12 cellular contexts compared by ENCODE assay signal in genomic region chr9:68342265-68343025, GRCh38. TPM values are rescaled to one million over a fixed set of nuclear protein-coding genes. Genes with fewer than 3 reads are reported as not detected.
DNase-seq lines count a peak whose midpoint lies in the region; ATAC-seq and TF ChIP-seq lines count a peak whose summit lies in the region.
"Not testable (repeated sequence)": the region's sequence is repeated elsewhere in the genome, so short reads cannot be mapped to it uniquely, and the experiment has no call there.
"Had no signal": no experiment of that assay in that cellular context is flagged by ENCODE, and none has a peak within 500 bp of the region (broad histone marks: within the 10 kb centered on the region; RNA-seq: fewer than 3 reads in every experiment).

No MANE protein-coding gene starts in this region.

- H4K91ac ChIP-seq in H9 (ENCODE audit: insufficient read length, low read depth, low read length) = not testable (repeated sequence)

- not testable (repeated sequence) for H3K79me1 ChIP-seq in H9 (ENCODE audit: insufficient read depth, low read depth, low read length, poor library complexity, severe bottlenecking)

- H3K9me3 Mint-ChIP-seq in CD14-positive monocyte; H9; activated naive CD8-positive, alpha-beta T cell treated with anti-CD3 and anti-CD28 coated beads, Interleukin-2, amount 10 ng/mL, durations not matched to agents 7 days and 5 days; osteocyte (ENCODE audit: unreplicated experiment): not testable (repeated sequence)

- H3K4me3 ChIP-seq in OCI-LY7 (ENCODE audit: low read depth, low read length, poor library complexity, severe bottlenecking) = not testable (repeated sequence)

- no CpG with 5 or more reads among the region's 10 CpGs for WGBS in H9 (ENCODE audit: extremely low coverage, insufficient read length, low lambda C conversion rate)

- not testable (repeated sequence) for H2BK12ac ChIP-seq in H9 (ENCODE audit: insufficient read length, low read depth, low read length)

- not testable (repeated sequence) for H3K27ac ChIP-seq in H9 (ENCODE audit: insufficient read length, low read depth, low read length); OCI-LY7 (ENCODE audit: low read depth, low read length, poor library complexity, severe bottlenecking)

- not testable (repeated sequence) for H3K18ac ChIP-seq in H9 (ENCODE audit: insufficient read length, low read depth, low read length)

- POLR2A ChIA-PET in OCI-LY7 (lab: Charles Lee) = interaction anchor here (0.6 kb wide), 1 partner anchor 437 kb away, joined by 3 read pairs; no protein-coding TSS in a partner anchor
- POLR2A ChIA-PET in activated naive CD8-positive, alpha-beta T cell treated with anti-CD3 and anti-CD28 coated beads, Interleukin-2, amount 10 ng/mL, durations not matched to agents 7 days and 5 days (lab: Charles Lee) = not testable (repeated sequence)

- TF ChIP-seq CTCF in CD14-positive monocyte (IDR thresholded peaks at IDR 0.05) (peak; percentile 32), H9 (conservative IDR thresholded peaks at IDR 0.05) (peak; percentile 38), OCI-LY7 (conservative IDR thresholded peaks at IDR 0.05; ENCODE audit: low read length) (peak; percentile 26; the same call in 1 of the 2 replicates), osteocyte (IDR thresholded peaks at IDR 0.05) (peak; percentile 26)

- H3K4me1 ChIP-seq in H9 (ENCODE audit: insufficient read depth, low read length); OCI-LY7 (ENCODE audit: insufficient read depth, low read length, poor library complexity, severe bottlenecking): not testable (repeated sequence)

- H2BK5ac ChIP-seq in H9 (ENCODE audit: insufficient read length, low read length) = not testable (repeated sequence)

- H3K36me3 ChIP-seq in OCI-LY7 (ENCODE audit: insufficient read depth, low read length) = not testable (repeated sequence)

- not testable (repeated sequence) for H2BK120ac ChIP-seq in H9 (ENCODE audit: low read depth, low read length, poor library complexity, severe bottlenecking)

- H3T11ph ChIP-seq in H9 (ENCODE audit: low read length) = not testable (repeated sequence)

- not testable (repeated sequence) for H3K14ac ChIP-seq in H9 (ENCODE audit: insufficient read depth, low read length)

- H4K20me1 ChIP-seq in H9 (ENCODE audit: control insufficient read depth, insufficient read depth, insufficient read length); OCI-LY7 (ENCODE audit: insufficient read depth, low read length): not testable (repeated sequence)

- not testable (repeated sequence) for H3K27me3 Mint-ChIP-seq in CD14-positive monocyte (ENCODE audit: low read depth in 3 of 3); activated naive CD8-positive, alpha-beta T cell treated with anti-CD3 and anti-CD28 coated beads, Interleukin-2, amount 10 ng/mL, durations not matched to agents 7 days and 5 days
- H3K27me3 Mint-ChIP-seq in H9 (ENCODE audit: low read depth) (peaks cover 54% of the 10 kb centered on the region), osteocyte (ENCODE audit: unreplicated experiment) (peaks cover 21% of the 10 kb centered on the region)

- not testable (repeated sequence) for H3K4ac ChIP-seq in H9 (ENCODE audit: low read depth, low read length)

- not testable (repeated sequence) for H3K9me2 ChIP-seq in OCI-LY7 (ENCODE audit: insufficient read depth, low read length)

- peak overlapping the region in 1 of 7 donors; percentile 44 for H3K27ac Mint-ChIP-seq in CD14-positive monocyte
- not testable (repeated sequence) for H3K27ac Mint-ChIP-seq in H9; activated naive CD8-positive, alpha-beta T cell treated with anti-CD3 and anti-CD28 coated beads, Interleukin-2, amount 10 ng/mL, durations not matched to agents 7 days and 5 days; osteocyte (ENCODE audit: unreplicated experiment)

- not testable (repeated sequence) for H3K56ac ChIP-seq in H9 (ENCODE audit: insufficient read length, low read depth, low read length)

- not testable (repeated sequence) for H4K8ac ChIP-seq in H9 (replicated peaks; ENCODE audit: insufficient read length, low read depth, low read length)

- not testable (repeated sequence) for H3K4me2 ChIP-seq in H9 (ENCODE audit: insufficient read depth, insufficient read length, low read length); OCI-LY7 (ENCODE audit: low read length)

- not testable (repeated sequence) for H3K79me2 ChIP-seq in H9 (ENCODE audit: insufficient read depth, low read length); OCI-LY7 (ENCODE audit: insufficient read depth, low read depth, low read length)

- not testable (repeated sequence) for H2AFZ ChIP-seq in H9 (ENCODE audit: low read length); OCI-LY7 (ENCODE audit: low read length)

- H2BK20ac ChIP-seq in H9 (ENCODE audit: low read depth, low read length, poor library complexity, severe bottlenecking) = not testable (repeated sequence)

- H3K23ac ChIP-seq in H9 (ENCODE audit: insufficient read length, low read depth, low read length) = not testable (repeated sequence)

- DNase-seq in CD14-positive monocyte (ENCODE audit: low spot score); H9; OCI-LY7 (ENCODE audit: low spot score); activated naive CD8-positive, alpha-beta T cell treated with anti-CD3 and anti-CD28 coated beads, Interleukin-2, amount 10 ng/mL, durations not matched to agents 7 days and 5 days; left ventricle myocardium superior; osteocyte (ENCODE audit: extremely low spot score, unreplicated experiment): not testable (repeated sequence)

- not testable (repeated sequence) for H3K9ac ChIP-seq in H9 (ENCODE audit: extremely low read depth, insufficient read length, low read length)

- H3K4me1 Mint-ChIP-seq in CD14-positive monocyte; H9; activated naive CD8-positive, alpha-beta T cell treated with anti-CD3 and anti-CD28 coated beads, Interleukin-2, amount 10 ng/mL, durations not matched to agents 7 days and 5 days; osteocyte (ENCODE audit: unreplicated experiment): not testable (repeated sequence)

- CTCF ChIA-PET in OCI-LY7 (lab: Charles Lee; ENCODE audit: unreplicated experiment) = not testable (repeated sequence)

- H4K5ac ChIP-seq in H9 (ENCODE audit: insufficient read length, low read depth, low read length) = not testable (repeated sequence)

- H2BK15ac ChIP-seq in H9 (ENCODE audit: low read depth, low read length) = not testable (repeated sequence)

- not testable (repeated sequence) for H3K4me3 Mint-ChIP-seq in CD14-positive monocyte; H9; activated naive CD8-positive, alpha-beta T cell treated with anti-CD3 and anti-CD28 coated beads, Interleukin-2, amount 10 ng/mL, durations not matched to agents 7 days and 5 days; osteocyte (ENCODE audit: unreplicated experiment)

- intact Hi-C loops in CD14-positive monocyte (cut with micrococcal nuclease); left ventricle myocardium superior (cut with micrococcal nuclease): not testable (repeated sequence)
- intact Hi-C loops in OCI-LY7 (cut with micrococcal nuclease; ENCODE audit: unreplicated experiment) = loop anchor here (5.0 kb wide), 1 partner anchor 225 kb away; no protein-coding TSS in a partner anchor

- ATAC-seq in GM19372 (IDR thresholded peaks at IDR 0.05; ENCODE audit: low read depth, unreplicated experiment) (peak; percentile 94), HG03108 (IDR thresholded peaks at IDR 0.05; ENCODE audit: unreplicated experiment) (peak; percentile 75), left ventricle myocardium superior (peak; percentile 89)
- peak; percentile 67 for ATAC-seq in activated naive CD8-positive, alpha-beta T cell treated with anti-CD3 and anti-CD28 coated beads, Interleukin-2, amount 10 ng/mL, durations not matched to agents 7 days and 5 days (ENCODE audit: low read depth)

- not testable (repeated sequence) for H3K9me3 ChIP-seq in H9 (ENCODE audit: control insufficient read depth, low read depth, low read length); OCI-LY7 (ENCODE audit: low read length)

- not testable (repeated sequence) for H2AK5ac ChIP-seq in H9 (ENCODE audit: insufficient read length, low read length)

- H3K27me3 ChIP-seq in H9 (ENCODE audit: insufficient read depth, low read length) = not testable (repeated sequence)

- not testable (repeated sequence) for H3K36me3 Mint-ChIP-seq in CD14-positive monocyte; H9 (ENCODE audit: insufficient read depth in 1 of 3, low read depth in 3 of 3); activated naive CD8-positive, alpha-beta T cell treated with anti-CD3 and anti-CD28 coated beads, Interleukin-2, amount 10 ng/mL, durations not matched to agents 7 days and 5 days; osteocyte (ENCODE audit: unreplicated experiment)

- BruUV-seq in OCI-LY7 (replicated peaks; lab: Mats Ljungman, UMichigan) = not testable (repeated sequence)

- H3K23me2 ChIP-seq in H9 (ENCODE audit: insufficient read length, low read depth, low read length, poor library complexity, severe bottlenecking) = not testable (repeated sequence)

RNA-seq across cellular contexts. Expression of gene PGM5, which starts 14.0 kb away (rescaled TPM):
- polyA plus RNA-seq in CD14-positive monocyte = 1 to 10 TPM; 1.1 to 1.2 TPM
- total RNA-seq in H9 (2021) (not detected in 2 replicates), OCI-LY7 (2022) (not detected in 2 replicates), left ventricle myocardium superior (150 TPM), osteocyte (not detected in 2 replicates)
- total RNA-seq in OCI-LY7 (2014; rRNA removed; shearing (Covaris generic)) = not detected in 2 replicates
- not detected for total RNA-seq in activated naive CD8-positive, alpha-beta T cell treated with anti-CD3 and anti-CD28 coated beads, Interleukin-2, amount 10 ng/mL, durations not matched to agents 7 days and 5 days
- total RNA-seq: activated CD4-positive, alpha-beta memory T cell treated with anti-CD3 and anti-CD28 coated beads, Interleukin-2, amount 10 ng/mL, durations not matched to agents 7 days and 5 days had no signal

RNA-seq across cellular contexts. Expression of gene FOXD4L3, which starts 39.8 kb away (rescaled TPM):
- not detected for polyA plus RNA-seq in CD14-positive monocyte
- total RNA-seq in H9 (2021) (0.26 TPM in 1 of 2 replicates, not detected in the other), OCI-LY7 (2022) (0.42 and 0.68 TPM in 2 replicates), left ventricle myocardium superior (not detected), osteocyte (0.26 TPM in 1 of 2 replicates, not detected in the other)
- 0.28 and 0.98 TPM in 2 replicates for total RNA-seq in OCI-LY7 (2014; rRNA removed; shearing (Covaris generic))
- total RNA-seq in activated naive CD8-positive, alpha-beta T cell treated with anti-CD3 and anti-CD28 coated beads, Interleukin-2, amount 10 ng/mL, durations not matched to agents 7 days and 5 days = not detected
- total RNA-seq: activated CD4-positive, alpha-beta memory T cell treated with anti-CD3 and anti-CD28 coated beads, Interleukin-2, amount 10 ng/mL, durations not matched to agents 7 days and 5 days; dermis blood vessel endothelial cell; osteoblast; SJSA1 had no signal

Comparison
In these comparisons a context has a peak if more than half of its experiments do, and no peak if none do; other contexts are left out.
1. RNA of gene PGM5, which starts 14.0 kb away (total RNA-seq): 150 TPM in left ventricle myocardium superior (single experiment); not detected in activated naive CD8-positive, alpha-beta T cell treated with anti-CD3 and anti-CD28 coated beads, Interleukin-2, amount 10 ng/mL, durations not matched to agents 7 days and 5 days, not detected in H9, not detected in OCI-LY7 and not detected in osteocyte; every median in the first group is over 100 times any median in the second.
2. Peak in every context shown above with its lines, with median percentiles within 50 percentile points of each other: CTCF ChIP-seq and ATAC-seq.